Comparison of ENCODE assay signal across 31 cellular contexts in the genomic region with DNA sequence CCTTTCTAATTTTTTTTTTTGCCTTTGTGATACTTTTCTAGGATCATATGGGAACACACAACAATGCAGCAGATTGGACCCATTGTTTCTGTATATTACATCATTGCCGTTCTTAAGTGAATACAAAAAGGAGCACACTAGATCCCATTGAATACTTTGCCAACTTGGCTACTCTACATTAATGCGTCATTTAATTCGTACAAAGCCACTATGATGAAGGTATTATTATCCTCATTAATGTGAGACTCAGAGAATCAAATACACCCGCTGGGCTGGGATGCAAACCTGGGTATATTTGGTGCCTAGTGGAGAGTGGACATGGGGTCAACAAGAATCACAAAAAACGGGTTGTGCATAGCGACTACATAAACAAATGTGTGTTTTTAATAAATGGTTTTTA. TPM values are rescaled to one million over a fixed set of nuclear protein-coding genes. Genes with fewer than 3 reads are reported as not detected.
A peak's percentile ranks its signal among the peaks of the same experiment; 100 is the strongest.
DNase-seq lines count a peak whose midpoint lies in the region; ATAC-seq, FAIRE-seq and TF ChIP-seq lines count a peak whose summit lies in the region.
"Had no signal": no experiment of that assay in that cellular context is flagged by ENCODE, and none has a peak within 500 bp of the region (broad histone marks: within the 10 kb centered on the region; RNA-seq: fewer than 3 reads in every experiment).

No MANE protein-coding gene starts in this region.

- H3K4me3 ChIP-seq in transverse colon: no peak overlapping the region
- H3K4me3 ChIP-seq: gastrocnemius medialis, left lung, ovary had no signal

- TF ChIP-seq CTCF in nephron (IDR thresholded peaks at IDR 0.05; ENCODE audit: unreplicated experiment in 3 of 3): no peak
- TF ChIP-seq CTCF in transverse colon (IDR thresholded peaks at IDR 0.05): no peak

- no peaks in the 10 kb centered on the region for H3K27me3 ChIP-seq in transverse colon
- H3K27me3 ChIP-seq: brain microvascular endothelial cell, gastrocnemius medialis, left lung, ovary had no signal

- H3K4me1 ChIP-seq in transverse colon: peaks cover 0 to 16% (median 0%) of the 10 kb centered on the region in 4 donors
- H3K4me1 ChIP-seq: gastrocnemius medialis had no signal

- DNase-seq in NCI-H748 (lab: John Stamatoyannopoulos, UW; ENCODE audit: unreplicated experiment) (peak; percentile 48), NCI-H748 treated with DMSO at 0.1 percent for 48 hours (lab: John Stamatoyannopoulos, UW) (no peak), transverse colon (no peak), NCI-H526 treated with DMSO at 0.1 percent for 48 hours (lab: John Stamatoyannopoulos, UW) (no peak)
- DNase-seq: activated CD4-positive, alpha-beta T cell treated with anti-CD3 and anti-CD28 coated beads, Interleukin-2, amount 10 ng/mL, durations not matched to agents 24 days and 14 days; activated gamma-delta T cell treated with Interleukin-2 at 50 U/mL for 16 hours; activated naive CD8-positive, alpha-beta T cell treated with anti-CD3 and anti-CD28 coated beads, Interleukin-2, amount 50 U/mL, for 24 hours; activated T-cell treated with anti-CD3 and anti-CD28 coated beads, Interleukin-2, amount 50 U/mL, for 4 hours; AML-193; brain microvascular endothelial cell; CD4-positive, alpha-beta memory T cell; effector memory CD4-positive, alpha-beta T cell; immature natural killer cell; NCI-H146; SHP77; T-helper 9 cell had no signal

- H3K27ac ChIP-seq in transverse colon: peak overlapping the region in 3 of 4 donors; percentile 34 to 62 (median 48)
- H3K27ac ChIP-seq: brain microvascular endothelial cell, ovary had no signal

- peak; percentile 12 for FAIRE-seq in endometrium (lab: Jason Lieb, UNC)
- FAIRE-seq: colon, GM12891, urothelium cell line had no signal

- in situ Hi-C loops in transverse colon (cut with MboI; ENCODE audit: low pct_ligation_motif_present in 1 of 4, low pct_unique_long_range_greater_than_20kb in 1 of 4, low sequenced_read_pairs in 3 of 4): loop anchor here in 3 of 4 donors (5.0 to 25.0 kb wide), 3 partner anchors 261 to 661 kb away; a partner anchor contains a TSS

- TF ChIP-seq EP300 in transverse colon (IDR thresholded peaks at IDR 0.05; ENCODE audit: low read depth): no peak

- TF ChIP-seq POLR2A in transverse colon (IDR thresholded peaks at IDR 0.05): no peak

- H3K4me3 Mint-ChIP-seq in nephron: no peak overlapping the region
- H3K4me3 Mint-ChIP-seq: activated CD4-positive, alpha-beta T cell treated with anti-CD3 and anti-CD28 coated beads, Interleukin-2, amount 10 ng/mL, durations not matched to agents 24 days and 14 days; activated naive CD8-positive, alpha-beta T cell treated with anti-CD3 and anti-CD28 coated beads, Interleukin-2, amount 50 U/mL, for 24 hours; activated T-cell treated with anti-CD3 and anti-CD28 coated beads, Interleukin-2, amount 50 U/mL, for 4 hours; CD4-positive, alpha-beta memory T cell; immature natural killer cell; natural killer cell treated with Interleukin-12 subunit alpha and Interleukin-12 subunit beta and Interleukin-15 and Interleukin-18, amount 100 ng/mL, for 72 hours had no signal

- H3K27ac Mint-ChIP-seq in nephron: peak overlapping the region; percentile 42 to 91 (median 65)
- H3K27ac Mint-ChIP-seq: activated CD4-positive, alpha-beta T cell treated with anti-CD3 and anti-CD28 coated beads, Interleukin-2, amount 10 ng/mL, durations not matched to agents 24 days and 14 days; activated naive CD8-positive, alpha-beta T cell treated with anti-CD3 and anti-CD28 coated beads, Interleukin-2, amount 50 U/mL, for 24 hours; CD4-positive, alpha-beta memory T cell; immature natural killer cell; natural killer cell treated with Interleukin-12 subunit alpha and Interleukin-12 subunit beta and Interleukin-15 and Interleukin-18, amount 100 ng/mL, for 72 hours had no signal

- H3K9me3 Mint-ChIP-seq in nephron: peaks cover 2% of the 10 kb centered on the region
- H3K9me3 Mint-ChIP-seq: activated CD4-positive, alpha-beta T cell treated with anti-CD3 and anti-CD28 coated beads, Interleukin-2, amount 10 ng/mL, durations not matched to agents 24 days and 14 days; activated naive CD8-positive, alpha-beta T cell treated with anti-CD3 and anti-CD28 coated beads, Interleukin-2, amount 50 U/mL, for 24 hours; immature natural killer cell had no signal

- no peaks in the 10 kb centered on the region for H3K36me3 ChIP-seq in transverse colon
- H3K36me3 ChIP-seq: brain microvascular endothelial cell, gastrocnemius medialis, left lung, ovary had no signal

- H3K27me3 Mint-ChIP-seq in nephron (ENCODE audit: low read depth): no peaks in the 10 kb centered on the region
- H3K27me3 Mint-ChIP-seq: activated naive CD8-positive, alpha-beta T cell treated with anti-CD3 and anti-CD28 coated beads, Interleukin-2, amount 50 U/mL, for 24 hours had no signal

- intact Hi-C loops in transverse colon (cut with DNase I; ENCODE audit: low total_unique reads): no loop called here

- 83 to 98% methylated on average over 6 of the region's 6 CpGs for WGBS in transverse colon (ENCODE audit: low coverage in 1 of 2), 2 donors

- no peaks in the 10 kb centered on the region for H3K36me3 Mint-ChIP-seq in nephron (ENCODE audit: low read depth)
- H3K36me3 Mint-ChIP-seq: CD4-positive, alpha-beta memory T cell; immature natural killer cell; natural killer cell treated with Interleukin-12 subunit alpha and Interleukin-12 subunit beta and Interleukin-15 and Interleukin-18, amount 100 ng/mL, for 72 hours had no signal

- H3K4me1 Mint-ChIP-seq in nephron: peaks cover 18% of the 10 kb centered on the region
- H3K4me1 Mint-ChIP-seq: activated CD4-positive, alpha-beta T cell treated with anti-CD3 and anti-CD28 coated beads, Interleukin-2, amount 10 ng/mL, durations not matched to agents 24 days and 14 days; activated naive CD8-positive, alpha-beta T cell treated with anti-CD3 and anti-CD28 coated beads, Interleukin-2, amount 50 U/mL, for 24 hours had no signal

- no peak for ATAC-seq in GM19351 (IDR thresholded peaks at IDR 0.05; ENCODE audit: unreplicated experiment)
- no peak for ATAC-seq in GM21786 (IDR thresholded peaks at IDR 0.05; ENCODE audit: unreplicated experiment)
- ATAC-seq: activated naive CD8-positive, alpha-beta T cell treated with anti-CD3 and anti-CD28 coated beads, Interleukin-2, amount 50 U/mL, for 24 hours; activated T-cell treated with anti-CD3 and anti-CD28 coated beads, Interleukin-2, amount 50 U/mL, for 4 hours; esophagus mucosa; natural killer cell treated with Interleukin-12 subunit alpha and Interleukin-12 subunit beta and Interleukin-15 and Interleukin-18, amount 100 ng/mL, for 72 hours had no signal

- H3K9me3 ChIP-seq in transverse colon: no peaks in the 10 kb centered on the region
- H3K9me3 ChIP-seq: gastrocnemius medialis, left lung, ovary had no signal

RNA-seq across cellular contexts. Expression of a gene that starts 31.9 kb away (rescaled TPM):
- total RNA-seq in transverse colon: not detected
- total RNA-seq: A172; activated CD4-positive, alpha-beta T cell treated with anti-CD3 and anti-CD28 coated beads, Interleukin-2, amount 10 ng/mL, durations not matched to agents 24 days and 14 days; activated T-cell treated with anti-CD3 and anti-CD28 coated beads, Interleukin-2, amount 50 U/mL, for 4 hours; CD4-positive, alpha-beta memory T cell; esophagus mucosa; left lung; mononuclear cell; natural killer cell treated with Interleukin-12 subunit alpha and Interleukin-12 subunit beta and Interleukin-15 and Interleukin-18, amount 100 ng/mL, for 72 hours; NCI-H460; ovary had no signal
